27 cellular contexts compared by ENCODE assay signal in genomic region chr15:46713045-46713444, GRCh38.
"Had no signal": no experiment of that assay in that cellular context is flagged by ENCODE, and none has a peak within 500 bp of the region (broad histone marks: within the 10 kb centered on the region; RNA-seq: fewer than 3 reads in every experiment).

No MANE protein-coding gene starts in this region.

- H3K27me3 ChIP-seq: brain microvascular endothelial cell, esophagus muscularis mucosa, foreskin keratinocyte, gastrocnemius medialis, heart left ventricle had no signal

- H3K27ac ChIP-seq: brain microvascular endothelial cell, esophagus muscularis mucosa, foreskin keratinocyte, gastrocnemius medialis, heart left ventricle, VCaP had no signal

- H3K4me3 ChIP-seq: esophagus muscularis mucosa, gastrocnemius medialis, heart left ventricle had no signal

- DNase-seq: activated CD4-positive, alpha-beta memory T cell treated with anti-CD3 and anti-CD28 coated beads, Interleukin-2, amount 10 ng/mL, durations not matched to agents 7 days and 5 days; activated CD4-positive, alpha-beta T cell treated with anti-CD3 and anti-CD28 coated beads for 1 hour; activated CD4-positive, alpha-beta T cell treated with anti-CD3 and anti-CD28 coated beads for 4 hours; activated CD4-positive, alpha-beta T cell treated with anti-CD3 and anti-CD28 coated beads, Interleukin-2, amount 10 ng/mL, durations not matched to agents 7 days and 5 days; activated CD4-positive, alpha-beta T cell treated with anti-CD3 and anti-CD28 coated beads, Interleukin-2, amount 50 U/mL, for 4 hours; activated CD8-positive, alpha-beta memory T cell treated with anti-CD3 and anti-CD28 coated beads, Interleukin-2, amount 50 U/mL, for 48 hours; activated gamma-delta T cell treated with Interleukin-2 at 50 U/mL for 16 hours; activated naive CD4-positive, alpha-beta T cell treated with anti-CD3 and anti-CD28 coated beads, Interleukin-2, amount 50 U/mL, for 16 hours; activated naive CD4-positive, alpha-beta T cell treated with Interleukin-2 at 50 U/mL for 16 hours; activated T-cell treated with anti-CD3 and anti-CD28 coated beads for 4 hours; activated T-cell treated with anti-CD3 and anti-CD28 coated beads, Interleukin-2, amount 50 U/mL, for 24 hours; activated T-cell treated with anti-CD3 and anti-CD28 coated beads, Interleukin-2, amount 50 U/mL, for 72 hours; amniotic stem cell; anterior cingulate cortex; brain microvascular endothelial cell; cortex of kidney; dermis blood vessel endothelial cell; effector CD4-positive, alpha-beta T cell; effector memory CD8-positive, alpha-beta T cell; erythroblast; foreskin keratinocyte; gastrocnemius medialis; glutamatergic neuron; heart left ventricle; T-helper 2 cell had no signal

- H3K4me1 ChIP-seq: esophagus muscularis mucosa, foreskin keratinocyte, gastrocnemius medialis had no signal

- H3K36me3 ChIP-seq: brain microvascular endothelial cell, esophagus muscularis mucosa, gastrocnemius medialis, heart left ventricle had no signal

- H3K9me3 ChIP-seq: esophagus muscularis mucosa, gastrocnemius medialis had no signal
